22 cellular contexts compared by ENCODE assay signal in genomic region chr6:137808836-137809315, GRCh38. TPM values are rescaled to one million over a fixed set of nuclear protein-coding genes. Genes with fewer than 3 reads are reported as not detected.
DNase-seq lines count a peak whose midpoint lies in the region; ATAC-seq and TF ChIP-seq lines count a peak whose summit lies in the region.
"Had no signal": no experiment of that assay in that cellular context is flagged by ENCODE, and none has a peak within 500 bp of the region (broad histone marks: within the 10 kb centered on the region; RNA-seq: fewer than 3 reads in every experiment).

No MANE protein-coding gene starts in this region.

- ATAC-seq in natural killer cell (no peak), GM19324 (IDR thresholded peaks at IDR 0.05; ENCODE audit: low FRiP score, unreplicated experiment) (no peak)
- no peak for ATAC-seq in natural killer cell treated with Interleukin-12 subunit alpha and Interleukin-12 subunit beta and Interleukin-15 and Interleukin-18, amount 100 ng/mL, for 72 hours
- ATAC-seq in activated CD8-positive, alpha-beta T cell treated with anti-CD3 and anti-CD28 coated beads for 36 hours: no peak
- ATAC-seq: HCT116; stimulated activated naive CD8-positive, alpha-beta T cell treated with anti-CD3 and anti-CD28 coated beads, Interleukin-15, amount 100 ng/mL, for 72 hours had no signal

- POLR2A ChIA-PET in activated CD8-positive, alpha-beta T cell treated with anti-CD3 and anti-CD28 coated beads for 36 hours (lab: Charles Lee): interaction anchor here (0.7 to 4.3 kb wide), 5 partner anchors 11 to 84 kb away, joined by 3 to 21 read pairs (median 3); no protein-coding TSS in a partner anchor

- intact Hi-C loops in natural killer cell (cut with micrococcal nuclease): no loop called here
- intact Hi-C loops in activated CD8-positive, alpha-beta T cell treated with anti-CD3 and anti-CD28 coated beads for 36 hours (cut with micrococcal nuclease): loop anchor here (10.0 kb wide), 1 partner anchor 136 kb away; no protein-coding TSS in a partner anchor

- H3K4me3 ChIP-seq in neuronal stem cell (ENCODE audit: low read length in 2 of 2): no peak overlapping the region
- H3K4me3 ChIP-seq: adrenal gland, vagina had no signal

- H2BK12ac ChIP-seq in neuronal stem cell (ENCODE audit: low read length): no peak overlapping the region

- H3K4me1 Mint-ChIP-seq in natural killer cell: peaks cover 24 to 25% of the 10 kb centered on the region in 2 donors
- peaks cover 35 to 37% of the 10 kb centered on the region in 2 donors for H3K4me1 Mint-ChIP-seq in natural killer cell treated with Interleukin-12 subunit alpha and Interleukin-12 subunit beta and Interleukin-15 and Interleukin-18, amount 100 ng/mL, for 72 hours (ENCODE audit: low read depth in 2 of 2)
- peaks cover 80% of the 10 kb centered on the region for H3K4me1 Mint-ChIP-seq in activated CD8-positive, alpha-beta T cell treated with anti-CD3 and anti-CD28 coated beads for 36 hours (ENCODE audit: low read depth)

- CTCF ChIA-PET in activated CD8-positive, alpha-beta T cell treated with anti-CD3 and anti-CD28 coated beads for 36 hours (lab: Charles Lee): interaction anchor here (1.1 to 6.4 kb wide), 4 partner anchors 9 to 110 kb away, joined by 3 to 66 read pairs (median 26); partner anchors contain the start of gene TNFAIP3

- no peaks in the 10 kb centered on the region for H3K9me3 Mint-ChIP-seq in natural killer cell
- H3K9me3 Mint-ChIP-seq in natural killer cell treated with Interleukin-12 subunit alpha and Interleukin-12 subunit beta and Interleukin-15 and Interleukin-18, amount 100 ng/mL, for 72 hours: peaks cover 8% of the 10 kb centered on the region
- peaks cover 6% of the 10 kb centered on the region for H3K9me3 Mint-ChIP-seq in activated CD8-positive, alpha-beta T cell treated with anti-CD3 and anti-CD28 coated beads for 36 hours

- H3K27ac ChIP-seq in neuronal stem cell (replicated peaks; ENCODE audit: low read length): no peak overlapping the region
- H3K27ac ChIP-seq: adrenal gland, vagina had no signal

- H2BK5ac ChIP-seq in neuronal stem cell (ENCODE audit: low read length): no peak overlapping the region

- H2AFZ ChIP-seq in neuronal stem cell (ENCODE audit: low read length): no peak overlapping the region

- peak overlapping the region; percentile 28 to 68 for H3K27ac Mint-ChIP-seq in natural killer cell
- H3K27ac Mint-ChIP-seq in natural killer cell treated with Interleukin-12 subunit alpha and Interleukin-12 subunit beta and Interleukin-15 and Interleukin-18, amount 100 ng/mL, for 72 hours: peak overlapping the region in 1 of 2 donors; percentile 60
- peak overlapping the region; percentile 32 for H3K27ac Mint-ChIP-seq in activated CD8-positive, alpha-beta T cell treated with anti-CD3 and anti-CD28 coated beads for 36 hours

- no peaks in the 10 kb centered on the region for H3K27me3 Mint-ChIP-seq in natural killer cell (ENCODE audit: low read depth in 2 of 2)
- H3K27me3 Mint-ChIP-seq in natural killer cell treated with Interleukin-12 subunit alpha and Interleukin-12 subunit beta and Interleukin-15 and Interleukin-18, amount 100 ng/mL, for 72 hours: no peaks in the 10 kb centered on the region
- no peaks in the 10 kb centered on the region for H3K27me3 Mint-ChIP-seq in activated CD8-positive, alpha-beta T cell treated with anti-CD3 and anti-CD28 coated beads for 36 hours
- H3K27me3 Mint-ChIP-seq: stimulated activated naive CD8-positive, alpha-beta T cell treated with anti-CD3 and anti-CD28 coated beads, Interleukin-15, amount 100 ng/mL, for 72 hours had no signal

- no peak overlapping the region for H4K91ac ChIP-seq in neuronal stem cell (ENCODE audit: low read depth, low read length, poor library complexity)

- no peak overlapping the region for H3K4me2 ChIP-seq in neuronal stem cell (ENCODE audit: insufficient read depth, low read length, poor library complexity, severe bottlenecking)

- H2AK5ac ChIP-seq in neuronal stem cell (ENCODE audit: low read depth, low read length): no peak overlapping the region

- H3K27me3 ChIP-seq in neuronal stem cell (ENCODE audit: control insufficient read depth in 3 of 3, insufficient read depth in 3 of 3, low read depth in 1 of 3, low read length in 3 of 3): no peaks in the 10 kb centered on the region
- H3K27me3 ChIP-seq: adrenal gland, vagina had no signal

- H4K8ac ChIP-seq in neuronal stem cell (ENCODE audit: low read depth, low read length): no peak overlapping the region

- H3K4ac ChIP-seq in neuronal stem cell (ENCODE audit: low read length): no peak overlapping the region

- no peaks in the 10 kb centered on the region for H3K36me3 Mint-ChIP-seq in natural killer cell
- peaks cover 6% of the 10 kb centered on the region for H3K36me3 Mint-ChIP-seq in natural killer cell treated with Interleukin-12 subunit alpha and Interleukin-12 subunit beta and Interleukin-15 and Interleukin-18, amount 100 ng/mL, for 72 hours
- no peaks in the 10 kb centered on the region for H3K36me3 Mint-ChIP-seq in activated CD8-positive, alpha-beta T cell treated with anti-CD3 and anti-CD28 coated beads for 36 hours (ENCODE audit: low read depth)

- H3K9ac ChIP-seq in neuronal stem cell (ENCODE audit: low read depth, low read length, poor library complexity): no peak overlapping the region

- no peak overlapping the region for H2BK15ac ChIP-seq in neuronal stem cell (ENCODE audit: low read length)

- H3K14ac ChIP-seq in neuronal stem cell (ENCODE audit: low read length): no peak overlapping the region

- H3K36me3 ChIP-seq in neuronal stem cell (replicated peaks in 1 of 2; ENCODE audit: control insufficient read depth in 2 of 2, insufficient read depth in 2 of 2, low read length in 2 of 2): no peaks in the 10 kb centered on the region
- H3K36me3 ChIP-seq: adrenal gland, vagina had no signal

- no peak overlapping the region for H3K4me3 Mint-ChIP-seq in natural killer cell
- no peak overlapping the region for H3K4me3 Mint-ChIP-seq in natural killer cell treated with Interleukin-12 subunit alpha and Interleukin-12 subunit beta and Interleukin-15 and Interleukin-18, amount 100 ng/mL, for 72 hours
- no peak overlapping the region for H3K4me3 Mint-ChIP-seq in activated CD8-positive, alpha-beta T cell treated with anti-CD3 and anti-CD28 coated beads for 36 hours
- H3K4me3 Mint-ChIP-seq: stimulated activated naive CD8-positive, alpha-beta T cell treated with anti-CD3 and anti-CD28 coated beads, Interleukin-15, amount 100 ng/mL, for 72 hours had no signal

- no CpG with 5 or more reads among the region's 7 CpGs for WGBS in neuronal stem cell (ENCODE audit: extremely low coverage in 2 of 2, insufficient read length in 2 of 2, insufficient replicate concordance in 1 of 2), 2 donors

- H3K4me1 ChIP-seq in neuronal stem cell (ENCODE audit: control insufficient read depth in 2 of 2, insufficient read depth in 1 of 2, low read depth in 1 of 2, low read length in 2 of 2): peaks cover 4 to 5% of the 10 kb centered on the region in 2 donors

- H3K18ac ChIP-seq in neuronal stem cell (ENCODE audit: low read length): no peak overlapping the region

- no peaks in the 10 kb centered on the region for H3K9me3 ChIP-seq in neuronal stem cell (replicated peaks in 1 of 2; ENCODE audit: control insufficient read depth in 2 of 2, insufficient read depth in 1 of 2, low read depth in 1 of 2, low read length in 2 of 2)
- H3K9me3 ChIP-seq: adrenal gland, vagina had no signal

- no peak overlapping the region for H2BK120ac ChIP-seq in neuronal stem cell (ENCODE audit: low read depth, low read length)

- no peak for TF ChIP-seq CTCF in natural killer cell (IDR thresholded peaks at IDR 0.05)
- no peak for TF ChIP-seq CTCF in activated CD8-positive, alpha-beta T cell treated with anti-CD3 and anti-CD28 coated beads for 36 hours (IDR thresholded peaks at IDR 0.05)

- DNase-seq in natural killer cell (no peak), islet precursor cell (peak; percentile 72), NOMO-1 (lab: John Stamatoyannopoulos, UW; ENCODE audit: unreplicated experiment in 2 of 2) (no peak), neuronal stem cell (ENCODE audit: low spot score) (no peak), mucosa of gallbladder (ENCODE audit: low spot score) (no peak)
- no peak for DNase-seq in natural killer cell treated with Interleukin-12 subunit alpha and Interleukin-12 subunit beta and Interleukin-15 and Interleukin-18, amount 100 ng/mL, for 72 hours (ENCODE audit: low spot score)
- DNase-seq in activated CD8-positive, alpha-beta T cell treated with anti-CD3 and anti-CD28 coated beads for 36 hours: no peak
- DNase-seq: activated CD4-positive, alpha-beta T cell treated with anti-CD3 and anti-CD28 coated beads, Interleukin-2, amount 50 U/mL, for 1 hour; adrenal gland; central memory CD4-positive, alpha-beta T cell; effector CD8-positive, alpha-beta T cell; head of caudate nucleus; kidney; MV-4-11; NCI-H526; nucleus accumbens; OCI-M1; stimulated activated CD4-positive, alpha-beta T cell treated with anti-CD3 and anti-CD28 coated beads, Interleukin-15, amount 100 ng/mL, for 24 hours; stimulated activated naive CD8-positive, alpha-beta T cell treated with anti-CD3 and anti-CD28 coated beads, Interleukin-15, amount 100 ng/mL, for 72 hours had no signal

- H3K79me1 ChIP-seq in neuronal stem cell (ENCODE audit: low read depth, low read length): no peaks in the 10 kb centered on the region

- H3K23ac ChIP-seq in neuronal stem cell (ENCODE audit: low read depth, low read length, poor library complexity): no peak overlapping the region

RNA-seq across cellular contexts. Expression of gene TNFAIP3, which starts 58.2 kb away (rescaled TPM):
- 1,000 to 10,000 TPM; 1,163 to 1,298 (median 1,241) TPM for total RNA-seq in natural killer cell
- 100 to 1,000 TPM; 121 to 244 TPM for total RNA-seq in natural killer cell treated with Interleukin-12 subunit alpha and Interleukin-12 subunit beta and Interleukin-15 and Interleukin-18, amount 100 ng/mL, for 72 hours
- total RNA-seq in activated CD8-positive, alpha-beta T cell treated with anti-CD3 and anti-CD28 coated beads for 36 hours: 100 to 1,000 TPM; 399 to 402 TPM
- 4.0 TPM for polyA plus RNA-seq in neuronal stem cell (2013, experiment 1 of 2)
- 4.6 TPM for polyA plus RNA-seq in neuronal stem cell (2013, experiment 2 of 2)
- 33.8 TPM for total RNA-seq in mucosa of gallbladder
